Comparison of ENCODE assay signal across 22 cellular contexts in genomic region chr3:124893526-124893925, GRCh38. TPM values are rescaled to one million over a fixed set of nuclear protein-coding genes. Genes with fewer than 3 reads are reported as not detected.
"Had no signal": no experiment of that assay in that cellular context is flagged by ENCODE, and none has a peak within 500 bp of the region (broad histone marks: within the 10 kb centered on the region; RNA-seq: fewer than 3 reads in every experiment).

No MANE protein-coding gene starts in this region.

- DNase-seq: activated CD4-positive, alpha-beta T cell treated with anti-CD3 and anti-CD28 coated beads, Interleukin-2, amount 50 U/mL, for 1 hour; activated CD4-positive, CD25-positive, alpha-beta regulatory T cell treated with anti-CD3 and anti-CD28 coated beads, Interleukin-2, amount 50 U/mL, for 72 hours; activated CD8-positive, alpha-beta T cell treated with anti-CD3 and anti-CD28 coated beads, Interleukin-2, amount 10 ng/mL, durations not matched to agents 7 days and 5 days; activated naive CD4-positive, alpha-beta T cell; activated T-cell treated with anti-CD3 and anti-CD28 coated beads, Interleukin-2, amount 50 U/mL, for 1 hour; foreskin melanocyte; head of caudate nucleus; hypothalamus; mucosa of descending colon; nephron progenitor cell; nucleus accumbens; right lobe of liver; SIG-M5; SK-N-SH; stimulated activated CD4-positive, alpha-beta T cell treated with anti-CD3 and anti-CD28 coated beads, Interleukin-15, amount 100 ng/mL, for 24 hours; stimulated activated naive B cell treated with anti-CD40 and anti-IgM and Interleukin-4, amounts not matched to agents 10 μg/mL and 1 μg/mL and 100 μg/mL, for 72 hours; WERI-Rb-1 had no signal

- ATAC-seq: activated CD8-positive, alpha-beta T cell treated with anti-CD3 and anti-CD28 coated beads, Interleukin-2, amount 10 ng/mL, durations not matched to agents 7 days and 5 days; activated T-helper 17 cell treated with anti-CD3 and anti-CD28 coated beads, Interleukin-2, amount 50 U/mL, for 72 hours; mucosa of descending colon; right lobe of liver; stimulated activated naive B cell treated with anti-CD40 and anti-IgM and Interleukin-4, amounts not matched to agents 10 μg/mL and 1 μg/mL and 100 μg/mL, for 72 hours had no signal

- H3K9me3 ChIP-seq: mucosa of descending colon, right lobe of liver, SK-N-SH had no signal

- H3K27me3 ChIP-seq: cardiac muscle cell, right lobe of liver had no signal

- H3K27ac ChIP-seq: cardiac muscle cell, right lobe of liver, WERI-Rb-1 had no signal

- H3K4me3 ChIP-seq: cardiac muscle cell, mucosa of descending colon, right lobe of liver, smooth muscle cell had no signal

- H3K36me3 ChIP-seq: cardiac muscle cell, WERI-Rb-1 had no signal

RNA-seq across cellular contexts. Expression of gene ITGB5, which starts 6.4 kb away (rescaled TPM):
- total RNA-seq: activated CD8-positive, alpha-beta T cell treated with anti-CD3 and anti-CD28 coated beads, Interleukin-2, amount 10 ng/mL, durations not matched to agents 7 days and 5 days; T-helper 2 cell treated with Interferon-gamma antibody and Interleukin-4, amounts not matched to agents 100 ng/mL and 5 ng/mL, for 36 hours had no signal

RNA-seq across cellular contexts. Expression of gene MUC13, which starts 41.0 kb away (rescaled TPM):
- total RNA-seq: activated CD8-positive, alpha-beta T cell treated with anti-CD3 and anti-CD28 coated beads, Interleukin-2, amount 10 ng/mL, durations not matched to agents 7 days and 5 days; activated T-helper 17 cell treated with anti-CD3 and anti-CD28 coated beads, Interleukin-2, amount 50 U/mL, for 72 hours; cardiac muscle cell; epithelial cell of proximal tubule; T-helper 2 cell treated with Interferon-gamma antibody and Interleukin-4, amounts not matched to agents 100 ng/mL and 5 ng/mL, for 36 hours had no signal
- polyA plus RNA-seq: SK-N-SH, smooth muscle cell had no signal
